In genomic region chr1:109389638-109390341, GRCh38 we compare ENCODE assay signal across 14 cellular contexts. TPM values are rescaled to one million over a fixed set of nuclear protein-coding genes. Genes with fewer than 3 reads are reported as not detected.
DNase-seq lines count a peak whose midpoint lies in the region; ATAC-seq and TF ChIP-seq lines count a peak whose summit lies in the region.
"Had no signal": no experiment of that assay in that cellular context is flagged by ENCODE, and none has a peak within 500 bp of the region (broad histone marks: within the 10 kb centered on the region; RNA-seq: fewer than 3 reads in every experiment).

No MANE protein-coding gene starts in this region.

- H3K4me3 ChIP-seq in BLaER1 treated with 17β-estradiol and CSF1 and Interleukin-3, amounts not matched to agents 10 nM and 100 nM = peak overlapping the region in 3 of 10 experiments; percentile 16 to 44 (median 32); a peak in 4 of 20 replicates
- no peak overlapping the region for H3K4me3 ChIP-seq in gastroesophageal sphincter
- peak overlapping the region; percentile 29 to 68 (median 40) for H3K4me3 ChIP-seq in gastrocnemius medialis
- no peak overlapping the region for H3K4me3 ChIP-seq in Peyer's patch

- H4K20me1 ChIP-seq in BLaER1 treated with 17β-estradiol and CSF1 and Interleukin-3, amounts not matched to agents 10 nM and 100 nM = peaks cover 0 to 8% (median 0%) of the 10 kb centered on the region in 11 experiments; a peak in 2 of 22 replicates

- H3K36me3 ChIP-seq in BLaER1 treated with 17β-estradiol and CSF1 and Interleukin-3, amounts not matched to agents 10 nM and 100 nM = peaks cover 0 to 5% (median 0%) of the 10 kb centered on the region in 11 experiments; a peak in 1 of 22 replicates
- H3K36me3 ChIP-seq in gastroesophageal sphincter = no peaks in the 10 kb centered on the region
- H3K36me3 ChIP-seq in gastrocnemius medialis = no peaks in the 10 kb centered on the region
- H3K36me3 ChIP-seq in Peyer's patch = no peaks in the 10 kb centered on the region

- H3K9ac ChIP-seq in BLaER1 treated with 17β-estradiol and CSF1 and Interleukin-3, amounts not matched to agents 10 nM and 100 nM = peak overlapping the region in 2 of 11 experiments; percentile 52 to 54; a peak in 3 of 22 replicates

- H3K27ac ChIP-seq in BLaER1 treated with 17β-estradiol and CSF1 and Interleukin-3, amounts not matched to agents 10 nM and 100 nM = peak overlapping the region in 5 of 11 experiments; percentile 34 to 76 (median 73); a peak in 8 of 22 replicates
- H3K27ac ChIP-seq in gastroesophageal sphincter (peak overlapping the region; percentile 87 to 92 (median 92)), gastrocnemius medialis (peak overlapping the region; percentile 83 to 97 (median 90)), Peyer's patch (peak overlapping the region in 2 of 4 donors; percentile 45 to 92)
- H3K27ac ChIP-seq: HL-60, VCaP had no signal

- ATAC-seq in gastroesophageal sphincter (no peak), gastrocnemius medialis (no peak), GM21717 (IDR thresholded peaks at IDR 0.05; ENCODE audit: unreplicated experiment) (no peak)

- TF ChIP-seq POLR2A in gastroesophageal sphincter (IDR thresholded peaks at IDR 0.05) (no peak), gastrocnemius medialis (IDR thresholded peaks at IDR 0.05) (no peak), Peyer's patch (IDR thresholded peaks at IDR 0.05) (no peak)

- TF ChIP-seq CTCF in gastroesophageal sphincter (IDR thresholded peaks at IDR 0.05) (no peak), gastrocnemius medialis (IDR thresholded peaks at IDR 0.05 in 4 of 5, conservative IDR thresholded peaks at IDR 0.05 in 1 of 5) (no peak), Peyer's patch (IDR thresholded peaks at IDR 0.05) (no peak)

- no peaks in the 10 kb centered on the region for H3K9me3 ChIP-seq in BLaER1 treated with 17β-estradiol and CSF1 and Interleukin-3, amounts not matched to agents 10 nM and 100 nM (replicated peaks in 1 of 11)
- H3K9me3 ChIP-seq in gastroesophageal sphincter (no peaks in the 10 kb centered on the region), gastrocnemius medialis (no peaks in the 10 kb centered on the region), Peyer's patch (no peaks in the 10 kb centered on the region)

- in situ Hi-C loops in gastrocnemius medialis (cut with MboI; ENCODE audit: low sequenced_read_pairs in 4 of 4) = loop anchor here in 1 of 4 donors (10.0 kb wide), 1 partner anchor 105 kb away; the partner anchor contains the start of gene PSRC1

- H3K27me3 ChIP-seq in BLaER1 treated with 17β-estradiol and CSF1 and Interleukin-3, amounts not matched to agents 10 nM and 100 nM = no peaks in the 10 kb centered on the region
- H3K27me3 ChIP-seq in gastroesophageal sphincter (no peaks in the 10 kb centered on the region), gastrocnemius medialis (no peaks in the 10 kb centered on the region), Peyer's patch (no peaks in the 10 kb centered on the region)

- WGBS in gastroesophageal sphincter (ENCODE audit: low coverage in 1 of 2), 2 donors = 42 to 53% methylated on average over 5 of the region's 5 CpGs

- peaks cover 49 to 99% (median 77%) of the 10 kb centered on the region in 10 experiments for H3K4me1 ChIP-seq in BLaER1 treated with 17β-estradiol and CSF1 and Interleukin-3, amounts not matched to agents 10 nM and 100 nM
- peaks cover 44 to 100% (median 50%) of the 10 kb centered on the region in 3 donors for H3K4me1 ChIP-seq in gastroesophageal sphincter
- H3K4me1 ChIP-seq in gastrocnemius medialis = peaks cover 80 to 98% of the 10 kb centered on the region in 2 donors
- H3K4me1 ChIP-seq in Peyer's patch = peaks cover 0 to 42% (median 8%) of the 10 kb centered on the region in 4 donors

- TF ChIP-seq EP300 in gastroesophageal sphincter (IDR thresholded peaks at IDR 0.05) = no peak

- intact Hi-C loops in gastrocnemius medialis (cut with DNase I; ENCODE audit: low total_unique reads) = loop anchor here (10.0 kb wide), 1 partner anchor 285 kb away; no protein-coding TSS in a partner anchor

- H3K4me2 ChIP-seq in BLaER1 treated with 17β-estradiol and CSF1 and Interleukin-3, amounts not matched to agents 10 nM and 100 nM = peak overlapping the region in 10 of 11 experiments; percentile 5 to 98 (median 90); a peak in 19 of 22 replicates

- DNase-seq in OCI-M1 (lab: John Stamatoyannopoulos, UW) (peak; percentile 92), gastrocnemius medialis (no peak), Peyer's patch (no peak), NCI-H2196 (lab: John Stamatoyannopoulos, UW; ENCODE audit: unreplicated experiment) (no peak), iPS-NIHi7 (ENCODE audit: extremely low spot score) (no peak)
- DNase-seq: activated naive CD8-positive, alpha-beta T cell treated with anti-CD3 and anti-CD28 coated beads for 36 hours; DMS153; effector CD8-positive, alpha-beta T cell; NCI-H226 had no signal

RNA-seq across cellular contexts. Expression of gene SORT1, which starts 7.9 kb away (rescaled TPM):
- total RNA-seq in gastroesophageal sphincter (100 to 1,000 TPM in 2 of 4 donors, 10 to 100 TPM in 2; 66.6 to 142 (median 105) TPM), gastrocnemius medialis (100 to 1,000 TPM in 3 of 4 donors, 10 to 100 TPM in 1; 93.7 to 226 (median 190) TPM), Peyer's patch (100 to 1,000 TPM in 2 of 4 donors, 10 to 100 TPM in 2; 24.8 to 124 (median 96.0) TPM)

RNA-seq across cellular contexts. Expression of gene PSMA5, which starts 36.5 kb away (rescaled TPM):
- 10 to 100 TPM; 28.2 to 61.5 (median 30.4) TPM for total RNA-seq in gastroesophageal sphincter
- total RNA-seq in gastrocnemius medialis = 10 to 100 TPM; 63.5 to 82.5 (median 78.2) TPM
- total RNA-seq in Peyer's patch = 10 to 100 TPM; 29.7 to 69.3 (median 50.4) TPM

Comparison
In these comparisons a context has a peak if more than half of its experiments do, and no peak if none do; other contexts are left out.
1. H3K4me3 ChIP-seq: peak in gastrocnemius medialis (4 of 4); none in gastroesophageal sphincter (0 of 2) and Peyer's patch (0 of 4).